Comparison of ENCODE assay signal across 15 cellular contexts in genomic region chr1:112563341-112563740, GRCh38. TPM values are rescaled to one million over a fixed set of nuclear protein-coding genes. Genes with fewer than 3 reads are reported as not detected.
DNase-seq lines count a peak whose midpoint lies in the region; ATAC-seq and TF ChIP-seq lines count a peak whose summit lies in the region.
"Had no signal": no experiment of that assay in that cellular context is flagged by ENCODE, and none has a peak within 500 bp of the region (broad histone marks: within the 10 kb centered on the region; RNA-seq: fewer than 3 reads in every experiment).

No MANE protein-coding gene starts in this region.

- H3K4me3 Mint-ChIP-seq in endodermal cell: no peak overlapping the region
- H3K4me3 Mint-ChIP-seq: CD4-positive, alpha-beta memory T cell; HFFc6 had no signal

- H3K36me3 ChIP-seq in endodermal cell (ENCODE audit: control insufficient read depth, insufficient read depth, low read length): peaks cover 10% of the 10 kb centered on the region
- peaks cover 0 to 46% (median 0%) of the 10 kb centered on the region in 3 donors for H3K36me3 ChIP-seq in tibial nerve

- no peaks in the 10 kb centered on the region for H3K27me3 Mint-ChIP-seq in endodermal cell (ENCODE audit: insufficient read depth)
- H3K27me3 Mint-ChIP-seq: CD4-positive, alpha-beta memory T cell had no signal

- H3K27ac Mint-ChIP-seq in endodermal cell: no peak overlapping the region
- H3K27ac Mint-ChIP-seq: HFFc6 had no signal

- H3K4me1 Mint-ChIP-seq in endodermal cell: no peaks in the 10 kb centered on the region

- TF ChIP-seq POLR2A in tibial nerve (IDR thresholded peaks at IDR 0.05): no peak

- no peak for ATAC-seq in stimulated activated naive CD8-positive, alpha-beta T cell treated with anti-CD3 and anti-CD28 coated beads, Interleukin-15, Interleukin-2, amounts not matched to agents 100 U/mL and 50 U/mL, for 24 hours

- no peaks in the 10 kb centered on the region for H3K27me3 ChIP-seq in endodermal cell (ENCODE audit: control insufficient read depth, insufficient read depth, low read length, poor library complexity, severe bottlenecking)
- no peaks in the 10 kb centered on the region for H3K27me3 ChIP-seq in tibial nerve

- DNase-seq in dermis blood vessel endothelial cell (peak; percentile 61), fibroblast of the aortic adventitia (ENCODE audit: low read depth) (peak; percentile 56), renal cortical epithelial cell (ENCODE audit: low read depth) (peak; percentile 24), endodermal cell (no peak), tibial nerve (ENCODE audit: low spot score in 2 of 2) (no peak)
- DNase-seq in stimulated activated naive CD8-positive, alpha-beta T cell treated with anti-CD3 and anti-CD28 coated beads, Interleukin-15, Interleukin-2, amounts not matched to agents 100 U/mL and 50 U/mL, for 24 hours: no peak
- DNase-seq: C1 segment of cervical spinal cord; CD4-positive, alpha-beta memory T cell; COR-L47; DMS153; DND-41; GOT3; HFFc6 had no signal

- TF ChIP-seq EP300 in tibial nerve (IDR thresholded peaks at IDR 0.05): no peak

- H3K4me3 ChIP-seq in fibroblast of the aortic adventitia (ENCODE audit: low read depth, low read length): no peak overlapping the region
- H3K4me3 ChIP-seq in endodermal cell (ENCODE audit: low read length): no peak overlapping the region
- no peak overlapping the region for H3K4me3 ChIP-seq in tibial nerve
- H3K4me3 ChIP-seq: HAP-1 had no signal

- TF ChIP-seq CTCF in fibroblast of the aortic adventitia (IDR thresholded peaks at IDR 0.05; ENCODE audit: insufficient read depth, low read length): no peak
- TF ChIP-seq CTCF in endodermal cell (conservative IDR thresholded peaks at IDR 0.05): no peak
- TF ChIP-seq CTCF in tibial nerve (IDR thresholded peaks at IDR 0.05): no peak

- H3K9me3 Mint-ChIP-seq in endodermal cell: peaks cover 4% of the 10 kb centered on the region
- H3K9me3 Mint-ChIP-seq: CD4-positive, alpha-beta memory T cell; HFFc6 had no signal

- peaks cover 23% of the 10 kb centered on the region for H3K36me3 Mint-ChIP-seq in endodermal cell (ENCODE audit: low read depth)

- no peaks in the 10 kb centered on the region for H3K9me3 ChIP-seq in endodermal cell (ENCODE audit: control insufficient read depth, low read length)
- H3K9me3 ChIP-seq in tibial nerve: no peaks in the 10 kb centered on the region
- H3K9me3 ChIP-seq: HAP-1 had no signal

- H3K27ac ChIP-seq in endodermal cell (ENCODE audit: low read depth, low read length) (no peak overlapping the region), tibial nerve (no peak overlapping the region)

- H3K9ac ChIP-seq in endodermal cell (ENCODE audit: extremely low read depth, low read length, poor library complexity, severe bottlenecking): no peak overlapping the region

- H3K4me1 ChIP-seq in endodermal cell (ENCODE audit: control insufficient read depth, insufficient read depth, low read length) (peaks cover 4% of the 10 kb centered on the region), tibial nerve (no peaks in the 10 kb centered on the region)

RNA-seq across cellular contexts. Expression of gene WNT2B, which starts 54.6 kb away (rescaled TPM):
- 1.3 and 2.0 TPM in 2 replicates for total RNA-seq in dermis blood vessel endothelial cell
- total RNA-seq in fibroblast of the aortic adventitia (ENCODE audit: low replicate concordance): 1.8 and 2.4 TPM in 2 replicates
- 4.7 and 33.5 TPM in 2 replicates for total RNA-seq in renal cortical epithelial cell
- under 1 TPM; 0.51 to 0.57 TPM for total RNA-seq in endodermal cell
- 1.5 TPM for polyA plus RNA-seq in endodermal cell (2013, experiment 1 of 2)
- 1.8 TPM for polyA plus RNA-seq in endodermal cell (2013, experiment 2 of 2)
- 10 to 100 TPM in 2 of 4 donors, 1 to 10 TPM in 2; 3.6 to 12.2 (median 9.7) TPM for total RNA-seq in tibial nerve
- total RNA-seq: A172 had no signal

RNA-seq across cellular contexts. Expression of gene ST7L, which starts 55.6 kb away (rescaled TPM):
- 11.4 and 18.4 TPM in 2 replicates for total RNA-seq in dermis blood vessel endothelial cell
- total RNA-seq in fibroblast of the aortic adventitia (ENCODE audit: low replicate concordance): 8.1 and 22.1 TPM in 2 replicates
- total RNA-seq in renal cortical epithelial cell: 14.8 and 17.0 TPM in 2 replicates
- 10 to 100 TPM; 18.0 to 18.2 TPM for total RNA-seq in endodermal cell
- polyA plus RNA-seq in endodermal cell (2013, experiment 1 of 2): 20.1 TPM
- 18.2 TPM for polyA plus RNA-seq in endodermal cell (2013, experiment 2 of 2)
- total RNA-seq in tibial nerve: 10 to 100 TPM; 18.4 to 24.0 (median 20.4) TPM

RNA-seq across cellular contexts. Expression of gene CAPZA1, which starts 56.3 kb away (rescaled TPM):
- total RNA-seq in dermis blood vessel endothelial cell: 219 and 332 TPM in 2 replicates
- 79.9 and 281 TPM in 2 replicates for total RNA-seq in fibroblast of the aortic adventitia (ENCODE audit: low replicate concordance)
- 236 and 260 TPM in 2 replicates for total RNA-seq in renal cortical epithelial cell
- total RNA-seq in endodermal cell: 100 to 1,000 TPM; 111 to 122 TPM
- polyA plus RNA-seq in endodermal cell (2013, experiment 1 of 2): 119 TPM
- polyA plus RNA-seq in endodermal cell (2013, experiment 2 of 2): 112 TPM
- total RNA-seq in tibial nerve: 100 to 1,000 TPM in 3 of 4 donors, 10 to 100 TPM in 1; 90.8 to 126 (median 114) TPM

Comparison
In these comparisons a context has a peak if more than half of its experiments do, and no peak if none do; other contexts are left out.
1. DNase-seq: peak in dermis blood vessel endothelial cell (single experiment), fibroblast of the aortic adventitia (single experiment) and renal cortical epithelial cell (single experiment); none in stimulated activated naive CD8-positive, alpha-beta T cell treated with anti-CD3 and anti-CD28 coated beads, Interleukin-15, Interleukin-2, amounts not matched to agents 100 U/mL and 50 U/mL, for 24 hours (single experiment), endodermal cell (single experiment) and tibial nerve (0 of 2).